In genomic region chr19:52688931-52689796, GRCh38 we compare ENCODE assay signal across 8 cellular contexts. TPM values are rescaled to one million over a fixed set of nuclear protein-coding genes. Genes with fewer than 3 reads are reported as not detected.
A peak's percentile ranks its signal among the peaks of the same experiment; 100 is the strongest.
DNase-seq lines count a peak whose midpoint lies in the region; ATAC-seq, FAIRE-seq and TF ChIP-seq lines count a peak whose summit lies in the region.
"Not testable (repeated sequence)": the region's sequence is repeated elsewhere in the genome, so short reads cannot be mapped to it uniquely, and the experiment has no call there.

No MANE protein-coding gene starts in this region.

- peak overlapping the region; percentile 65 for H3K4me3 ChIP-seq in MG63
- peak overlapping the region; percentile 83 to 89 (median 85) for H3K4me3 ChIP-seq in keratinocyte (ENCODE audit: control insufficient read depth in 2 of 3, extremely low read depth in 1 of 3, insufficient read depth in 2 of 3, low read depth in 1 of 3, low read length in 3 of 3)
- peak overlapping the region; percentile 68 for H3K4me3 ChIP-seq in thymus (ENCODE audit: low read length)

- H3K79me2 ChIP-seq in keratinocyte (ENCODE audit: control insufficient read depth, insufficient read depth, low read length), result peaks cover 43% of the 10 kb centered on the region

- not testable (repeated sequence) for BruUV-seq in Calu3 (replicated peaks; lab: Mats Ljungman, UMichigan)

- H2AFZ ChIP-seq in keratinocyte (ENCODE audit: control insufficient read depth, low read length), result not testable (repeated sequence)

- WGBS in thymus, result 48% methylated on average over 6 of the region's 6 CpGs

- H3K9me1 ChIP-seq in keratinocyte (ENCODE audit: control insufficient read depth, extremely low read depth, insufficient read depth, low read length), result not testable (repeated sequence)

- H3K27me3 Mint-ChIP-seq in Calu3 (ENCODE audit: unreplicated experiment); activated naive CD8-positive, alpha-beta T cell; effector memory CD8-positive, alpha-beta T cell; osteocyte (ENCODE audit: unreplicated experiment): not testable (repeated sequence)

- H3K27ac ChIP-seq in RWPE1, result peak overlapping the region; percentile 93
- peak overlapping the region; percentile 89 for H3K27ac ChIP-seq in keratinocyte (ENCODE audit: control insufficient read depth, insufficient read depth, low read length)
- H3K27ac ChIP-seq in thymus (ENCODE audit: low read depth), result not testable (repeated sequence)

- peak overlapping the region; percentile 73 for H3K4me3 Mint-ChIP-seq in Calu3 (ENCODE audit: low read depth, unreplicated experiment)
- peak overlapping the region; percentile 96 for H3K4me3 Mint-ChIP-seq in activated naive CD8-positive, alpha-beta T cell
- H3K4me3 Mint-ChIP-seq in effector memory CD8-positive, alpha-beta T cell, result peak overlapping the region; percentile 91 to 92
- peak overlapping the region; percentile 93 for H3K4me3 Mint-ChIP-seq in osteocyte (ENCODE audit: unreplicated experiment)

- H3K4me2 ChIP-seq in keratinocyte (ENCODE audit: control insufficient read depth, extremely low read depth, insufficient read depth, low read depth, low read length), result peak overlapping the region; percentile 79

- intact Hi-C loops in Calu3 (cut with micrococcal nuclease; ENCODE audit: unreplicated experiment), result loop anchor here (5.0 kb wide), 1 partner anchor 678 kb away; the partner anchor contains the start of gene ZNF525

- not testable (repeated sequence) for H3K9me3 ChIP-seq in MG63; keratinocyte (ENCODE audit: control insufficient read depth, low read depth, low read length); thymus (ENCODE audit: control insufficient read depth)

- peak overlapping the region; percentile 88 for H3K9ac ChIP-seq in keratinocyte (ENCODE audit: control insufficient read depth, extremely low read depth, insufficient read depth, low read length)

- POLR2A ChIA-PET in RWPE1 (lab: Yijun Ruan, JAX; ENCODE audit: low non-redundant PET), result not testable (repeated sequence)

- CTCF ChIA-PET in Calu3 (lab: Charles Lee), result not testable (repeated sequence)
- CTCF ChIA-PET in RWPE1 (lab: Yijun Ruan, JAX), result interaction anchor here (0.6 to 0.7 kb wide), 2 partner anchors 1131 to 1894 kb away, joined by 3 read pairs; no protein-coding TSS in a partner anchor

- H3K4me1 ChIP-seq in keratinocyte (ENCODE audit: control insufficient read depth, extremely low read depth, insufficient read depth, low read length); thymus (ENCODE audit: control insufficient read depth, insufficient read depth, low read length): not testable (repeated sequence)

- peaks cover 25% of the 10 kb centered on the region for H3K36me3 ChIP-seq in MG63
- H3K36me3 ChIP-seq in keratinocyte (ENCODE audit: control insufficient read depth in 2 of 2, extremely low read depth in 1 of 2, insufficient read depth in 2 of 2, low read length in 2 of 2); thymus (ENCODE audit: control insufficient read depth, insufficient read depth): not testable (repeated sequence)

- not testable (repeated sequence) for H4K20me1 ChIP-seq in keratinocyte (ENCODE audit: control insufficient read depth, extremely low read depth, insufficient read depth, low read length)

- not testable (repeated sequence) for H3K36me3 Mint-ChIP-seq in Calu3 (ENCODE audit: insufficient read depth, unreplicated experiment); activated naive CD8-positive, alpha-beta T cell; osteocyte (ENCODE audit: unreplicated experiment)
- peaks cover 17% of the 10 kb centered on the region for H3K36me3 Mint-ChIP-seq in effector memory CD8-positive, alpha-beta T cell (ENCODE audit: insufficient read depth)

- ATAC-seq in effector memory CD8-positive, alpha-beta T cell (replicated peaks), result not testable (repeated sequence)

- dilution Hi-C loops in keratinocyte (cut with MboI; ENCODE audit: extremely low pct_ligation_motif_present, low sequenced_read_pairs), result not testable (repeated sequence)

- H3K9me3 Mint-ChIP-seq in Calu3 (ENCODE audit: low read depth, unreplicated experiment), result peaks cover 26% of the 10 kb centered on the region
- H3K9me3 Mint-ChIP-seq in activated naive CD8-positive, alpha-beta T cell (ENCODE audit: low read depth); effector memory CD8-positive, alpha-beta T cell; osteocyte (ENCODE audit: unreplicated experiment): not testable (repeated sequence)

- not testable (repeated sequence) for H3K27ac Mint-ChIP-seq in Calu3 (ENCODE audit: unreplicated experiment)
- H3K27ac Mint-ChIP-seq in activated naive CD8-positive, alpha-beta T cell, result peak overlapping the region; percentile 87
- H3K27ac Mint-ChIP-seq in effector memory CD8-positive, alpha-beta T cell, result peak overlapping the region; percentile 84 to 94
- peak overlapping the region; percentile 97 for H3K27ac Mint-ChIP-seq in osteocyte (ENCODE audit: unreplicated experiment)

- not testable (repeated sequence) for FAIRE-seq in keratinocyte (lab: Jason Lieb, UNC)

- H3K4me1 Mint-ChIP-seq in Calu3 (ENCODE audit: low read depth, unreplicated experiment), result not testable (repeated sequence)
- peaks cover 35% of the 10 kb centered on the region for H3K4me1 Mint-ChIP-seq in activated naive CD8-positive, alpha-beta T cell (ENCODE audit: low read depth)
- H3K4me1 Mint-ChIP-seq in effector memory CD8-positive, alpha-beta T cell (ENCODE audit: low read depth in 2 of 2), result peaks cover 25 to 44% of the 10 kb centered on the region in 2 donors
- peaks cover 37% of the 10 kb centered on the region for H3K4me1 Mint-ChIP-seq in osteocyte (ENCODE audit: unreplicated experiment)

- not testable (repeated sequence) for H3K27me3 ChIP-seq in MG63; keratinocyte (ENCODE audit: control insufficient read depth, extremely low read depth, insufficient read depth, low read length); thymus (ENCODE audit: control insufficient read depth, insufficient read depth)

- not testable (repeated sequence) for TF ChIP-seq CTCF in Calu3 (IDR thresholded peaks at IDR 0.05; ENCODE audit: unreplicated experiment); RWPE1 (conservative IDR thresholded peaks at IDR 0.05; ENCODE audit: low read depth); keratinocyte (optimal IDR thresholded peaks at IDR 0.05 in 1 of 3, IDR thresholded peaks at IDR 0.05 in 1 of 3, conservative IDR thresholded peaks at IDR 0.05 in 1 of 3; ENCODE audit: extremely low read depth in 1 of 3, insufficient read depth in 2 of 3, low read length in 3 of 3); osteocyte (IDR thresholded peaks at IDR 0.05)

- DNase-seq in Calu3; MG63; RWPE1 (ENCODE audit: low spot score); effector memory CD8-positive, alpha-beta T cell; keratinocyte (ENCODE audit: low read depth, low spot score); osteocyte (ENCODE audit: extremely low spot score, unreplicated experiment): not testable (repeated sequence)

RNA-seq across cellular contexts. Expression of gene ZNF611, which starts 45.7 kb away (rescaled TPM):
- total RNA-seq in Calu3 (2022), result 14.1 and 19.8 TPM in 2 replicates
- 5.3 and 5.5 TPM in 2 replicates for total RNA-seq in MG63 (2014; rRNA removed; shearing (Covaris generic); ENCODE audit: low replicate concordance)
- 2.8 to 2.9 TPM (median 2.9 TPM) in 3 replicates for polyA plus RNA-seq in keratinocyte
- polyA plus RNA-seq in keratinocyte (2011; ENCODE audit: low read depth), result 3.1 TPM
- polyA plus RNA-seq in keratinocyte (2011; cell fraction: cytosol; rRNA removed), result 1.2 and 2.7 TPM in 2 replicates
- polyA plus RNA-seq in keratinocyte (2011; cell fraction: nucleus; rRNA removed), result 5.7 and 5.8 TPM in 2 replicates
- 1.8 and 3.4 TPM in 2 replicates for polyA plus RNA-seq in keratinocyte (2012; ENCODE audit: low replicate concordance)
- 3.2 to 15.9 TPM (median 8.4 TPM) in 3 replicates for polyA minus RNA-seq in keratinocyte
- 3.1 TPM for polyA minus RNA-seq in keratinocyte (2011; cell fraction: cytosol; rRNA and poly(A)+ RNA removed)
- polyA minus RNA-seq in keratinocyte (2011; cell fraction: nucleus; rRNA and poly(A)+ RNA removed), result 7.3 and 14.6 TPM in 2 replicates
- total RNA-seq in osteocyte, result 16.1 and 20.7 TPM in 2 replicates
- polyA plus RNA-seq in thymus, result 10.0 TPM

RNA-seq across cellular contexts. Expression of gene ZNF83, which starts 51.0 kb away (rescaled TPM):
- total RNA-seq in Calu3 (2022) (5.3 and 9.5 TPM in 2 replicates), osteocyte (55.6 and 58.1 TPM in 2 replicates)
- 18.5 and 29.2 TPM in 2 replicates for total RNA-seq in MG63 (2014; rRNA removed; shearing (Covaris generic); ENCODE audit: low replicate concordance)
- polyA plus RNA-seq in keratinocyte (18.3 to 67.3 TPM (median 47.3 TPM) in 3 replicates), thymus (150 TPM)
- polyA plus RNA-seq in keratinocyte (2011; ENCODE audit: low read depth), result 80.4 TPM
- 9.0 and 22.6 TPM in 2 replicates for polyA plus RNA-seq in keratinocyte (2011; cell fraction: cytosol; rRNA removed)
- polyA plus RNA-seq in keratinocyte (2011; cell fraction: nucleus; rRNA removed), result 188 and 216 TPM in 2 replicates
- polyA plus RNA-seq in keratinocyte (2012; ENCODE audit: low replicate concordance), result 13.9 and 87.3 TPM in 2 replicates
- polyA minus RNA-seq in keratinocyte, result 6.0 to 46.1 TPM (median 37.9 TPM) in 3 replicates
- 8.8 TPM for polyA minus RNA-seq in keratinocyte (2011; cell fraction: cytosol; rRNA and poly(A)+ RNA removed)
- polyA minus RNA-seq in keratinocyte (2011; cell fraction: nucleus; rRNA and poly(A)+ RNA removed), result 53.8 and 94.5 TPM in 2 replicates
